In the genomic region with DNA sequence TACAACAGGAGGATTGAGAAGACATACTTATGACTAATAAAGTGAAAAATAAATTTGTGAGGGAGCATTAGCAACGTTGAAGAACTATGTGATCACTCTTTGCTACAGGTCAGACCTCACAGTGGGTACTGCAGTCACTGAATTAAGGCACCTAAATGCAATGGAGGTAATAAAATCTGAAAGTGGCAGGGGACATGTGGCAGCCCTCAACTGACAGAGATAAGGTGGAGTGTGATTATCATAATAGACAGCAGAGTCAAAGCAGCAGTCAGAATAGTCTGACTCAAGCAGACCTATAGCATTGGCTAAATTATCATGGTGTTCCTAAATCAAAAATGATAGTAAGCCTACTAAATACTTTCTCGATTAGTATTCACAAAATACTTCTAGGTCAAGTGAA, we compare ENCODE assay signal across 24 cellular contexts.
"Had no signal": no experiment of that assay in that cellular context is flagged by ENCODE, and none has a peak within 500 bp of the region (broad histone marks: within the 10 kb centered on the region; RNA-seq: fewer than 3 reads in every experiment).

No MANE protein-coding gene starts in this region.

- H3K4me3 ChIP-seq: colonic mucosa, coronary artery, dorsolateral prefrontal cortex, esophagus muscularis mucosa, esophagus squamous epithelium, gastrocnemius medialis, gastroesophageal sphincter, heart left ventricle, heart right ventricle, hepatocyte had no signal

- H3K36me3 ChIP-seq: colonic mucosa, esophagus muscularis mucosa, esophagus squamous epithelium, gastrocnemius medialis, gastroesophageal sphincter, heart left ventricle, heart right ventricle had no signal

- H3K4me2 ChIP-seq: hepatocyte had no signal

- ATAC-seq: effector memory CD8-positive, alpha-beta T cell; esophagus mucosa; foreskin keratinocyte; gastrocnemius medialis; gastroesophageal sphincter; heart left ventricle; heart right ventricle had no signal

- H3K27ac ChIP-seq: colonic mucosa, coronary artery, dorsolateral prefrontal cortex, epithelial cell of prostate, esophagus muscularis mucosa, esophagus squamous epithelium, foreskin keratinocyte, gastrocnemius medialis, gastroesophageal sphincter, heart left ventricle, heart right ventricle, hepatocyte had no signal

- H3K27me3 ChIP-seq: colonic mucosa, dorsolateral prefrontal cortex, esophagus muscularis mucosa, esophagus squamous epithelium, foreskin keratinocyte, gastrocnemius medialis, gastroesophageal sphincter, heart left ventricle, heart right ventricle, hepatocyte had no signal

- H3K79me2 ChIP-seq: hepatocyte had no signal

- H3K9me3 ChIP-seq: colonic mucosa, esophagus muscularis mucosa, esophagus squamous epithelium, gastrocnemius medialis, gastroesophageal sphincter had no signal

- DNase-seq: colonic mucosa; cortex of kidney; dorsolateral prefrontal cortex; effector CD4-positive, alpha-beta T cell; effector CD8-positive, alpha-beta T cell; effector memory CD4-positive, alpha-beta T cell; effector memory CD8-positive, alpha-beta T cell; endodermal cell; erythroblast; esophagus squamous epithelium; foreskin fibroblast; foreskin keratinocyte; foreskin melanocyte; gastrocnemius medialis; glutamatergic neuron; head of caudate nucleus; heart left ventricle; heart right ventricle had no signal

- H2AFZ ChIP-seq: hepatocyte had no signal

- H3K4me1 ChIP-seq: colonic mucosa, esophagus muscularis mucosa, esophagus squamous epithelium, foreskin keratinocyte, gastrocnemius medialis, gastroesophageal sphincter, heart left ventricle, heart right ventricle had no signal
